8 cellular contexts compared by ENCODE assay signal in the genomic region with DNA sequence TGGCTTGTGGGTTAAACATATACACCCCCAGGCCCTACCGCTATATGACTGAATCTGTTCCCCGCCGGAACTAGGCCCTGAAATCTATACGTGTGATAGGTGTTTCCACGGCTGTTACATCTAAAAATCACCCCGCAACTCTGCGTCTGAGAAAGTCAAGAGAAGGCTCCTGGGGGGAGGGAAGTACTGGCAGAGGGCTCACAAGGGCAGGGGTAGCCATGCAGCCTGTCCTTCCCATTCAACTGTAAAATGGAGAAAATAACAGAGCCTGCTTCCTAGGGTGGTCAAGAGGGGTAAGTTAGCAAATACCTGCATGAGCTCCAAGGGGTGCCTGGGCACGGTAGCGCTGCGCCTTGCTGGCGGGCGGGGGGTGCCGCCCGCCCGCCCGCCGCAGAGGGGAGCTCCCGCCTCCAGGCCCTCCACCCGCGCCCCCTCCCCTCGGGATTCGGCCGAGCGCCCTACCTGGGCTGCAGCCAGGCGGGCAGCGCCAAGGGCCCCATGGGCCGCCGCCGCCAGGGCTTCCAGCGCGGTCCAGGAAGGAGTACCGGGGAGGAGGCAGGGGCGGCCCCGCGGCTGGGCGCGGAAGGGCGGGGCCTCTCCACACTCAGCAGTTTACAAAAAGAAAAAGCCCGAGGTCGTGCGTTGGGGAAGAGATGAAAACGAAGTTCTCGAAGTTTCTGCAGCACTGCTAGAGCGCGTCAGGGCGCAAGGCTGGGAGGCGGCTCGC. TPM values are rescaled to one million over a fixed set of nuclear protein-coding genes. Genes with fewer than 3 reads are reported as not detected.
DNase-seq lines count a peak whose midpoint lies in the region; ATAC-seq and TF ChIP-seq lines count a peak whose summit lies in the region.

A gene with protein sequence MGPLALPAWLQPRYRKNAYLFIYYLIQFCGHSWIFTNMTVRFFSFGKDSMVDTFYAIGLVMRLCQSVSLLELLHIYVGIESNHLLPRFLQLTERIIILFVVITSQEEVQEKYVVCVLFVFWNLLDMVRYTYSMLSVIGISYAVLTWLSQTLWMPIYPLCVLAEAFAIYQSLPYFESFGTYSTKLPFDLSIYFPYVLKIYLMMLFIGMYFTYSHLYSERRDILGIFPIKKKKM (minus strand): TSS at position 550 of the 727 bp plus-strand sequence. CDS start 50 bp downstream, at position 500.

- H3K4me2 ChIP-seq in GM23248 (ENCODE audit: unreplicated experiment) = peak within 1 kb of the TSS; percentile 66

- intact Hi-C loops in stomach (cut with DNase I; ENCODE audit: low total_unique reads) = no loop called here

- in situ Hi-C loops in GM23248 (cut with MboI) = no loop called here

- H3F3A ChIP-seq in GM23248 (ENCODE audit: insufficient read depth) = peaks cover 44% of the 10 kb centered on the region

- H3K9me3 Mint-ChIP-seq in activated T-cell treated with anti-CD3 and anti-CD28 coated beads, Interleukin-2, amount 50 U/mL, for 4 hours = no peaks in the 10 kb centered on the region
- no peaks in the 10 kb centered on the region for H3K9me3 Mint-ChIP-seq in nephron progenitor cell

- no peak for TF ChIP-seq POLR2A in NB4 (IDR thresholded peaks at IDR 0.05; ENCODE audit: extremely low read depth, insufficient read length)
- no peak for TF ChIP-seq POLR2A in stomach (IDR thresholded peaks at IDR 0.05)

- H3K27me3 ChIP-seq in GM23248 (replicated peaks; ENCODE audit: insufficient read depth) (no peaks in the 10 kb centered on the region), stomach (no peaks in the 10 kb centered on the region)

- H3K27me3 Mint-ChIP-seq in activated T-cell treated with anti-CD3 and anti-CD28 coated beads, Interleukin-2, amount 50 U/mL, for 4 hours (ENCODE audit: low read depth) = peaks cover 2% of the 10 kb centered on the region
- H3K27me3 Mint-ChIP-seq in nephron progenitor cell (ENCODE audit: low read depth, poor library complexity) = peaks cover 7% of the 10 kb centered on the region

- H2AFZ ChIP-seq in GM23248 = peak within 1 kb of the TSS; percentile 86

- H3K4me3 Mint-ChIP-seq in activated T-cell treated with anti-CD3 and anti-CD28 coated beads, Interleukin-2, amount 50 U/mL, for 4 hours = peak within 1 kb of the TSS; percentile 76
- peak within 1 kb of the TSS; percentile 68 for H3K4me3 Mint-ChIP-seq in nephron progenitor cell

- DNase-seq in GM12865 (ENCODE audit: low read depth) (peak; percentile 79), GM23248 (peak; percentile 72), NB4 (ENCODE audit: low read depth) (peak; percentile 80), fibroblast of peridontal ligament (ENCODE audit: extremely low read depth) (peak; percentile 47), nephron progenitor cell (peak; percentile 72), stomach (peak; percentile 63), DMS114 treated with DMSO at 0.1 percent for 48 hours (lab: John Stamatoyannopoulos, UW; ENCODE audit: unreplicated experiment) (no peak)
- peak; percentile 44 for DNase-seq in activated T-cell treated with anti-CD3 and anti-CD28 coated beads, Interleukin-2, amount 50 U/mL, for 4 hours

- no peaks in the 10 kb centered on the region for H3K9me3 ChIP-seq in GM23248 (ENCODE audit: low read depth)
- H3K9me3 ChIP-seq in stomach = no peaks in the 10 kb centered on the region

- H3K4me3 ChIP-seq in GM12865 (ENCODE audit: low read depth, low read length) (peak within 1 kb of the TSS; percentile 79), GM23248 (peak within 1 kb of the TSS; percentile 72), NB4 (ENCODE audit: low read depth, low read length) (peak within 1 kb of the TSS; percentile 68), stomach (peak within 1 kb of the TSS; percentile 52 to 66 (median 62))

- H3K27ac ChIP-seq in GM23248 (peak within 1 kb of the TSS; percentile 25), stomach (peak within 1 kb of the TSS; percentile 74 to 90 (median 87))

- H3K4me1 ChIP-seq in GM23248 (ENCODE audit: insufficient read depth) = peaks cover 37% of the 10 kb centered on the region
- H3K4me1 ChIP-seq in stomach = peaks cover 15 to 29% (median 19%) of the 10 kb centered on the region in 4 donors

- TF ChIP-seq EP300 in stomach (IDR thresholded peaks at IDR 0.05) = no peak

- H3K4me1 Mint-ChIP-seq in activated T-cell treated with anti-CD3 and anti-CD28 coated beads, Interleukin-2, amount 50 U/mL, for 4 hours (ENCODE audit: low read depth) = peaks cover 24% of the 10 kb centered on the region
- H3K4me1 Mint-ChIP-seq in nephron progenitor cell = no peaks in the 10 kb centered on the region

- H3K36me3 Mint-ChIP-seq in activated T-cell treated with anti-CD3 and anti-CD28 coated beads, Interleukin-2, amount 50 U/mL, for 4 hours (ENCODE audit: insufficient read depth) = peaks cover 6% of the 10 kb centered on the region
- no peaks in the 10 kb centered on the region for H3K36me3 Mint-ChIP-seq in nephron progenitor cell (ENCODE audit: low read depth)

- no peaks in the 10 kb centered on the region for H3K9me2 ChIP-seq in GM23248 (ENCODE audit: insufficient read depth)

- TF ChIP-seq CTCF in GM12865 (IDR thresholded peaks at IDR 0.05; ENCODE audit: insufficient read depth, low read depth, low read length, missing control alignments) (peak; percentile 0), NB4 (IDR thresholded peaks at IDR 0.05; ENCODE audit: low read depth, low read length) (no peak), nephron progenitor cell (IDR thresholded peaks at IDR 0.05) (no peak), stomach (IDR thresholded peaks at IDR 0.05) (no peak)

- H3K9ac ChIP-seq in GM23248 = peak within 1 kb of the TSS; percentile 67

- peak; percentile 72 to 74 for ATAC-seq in activated T-cell treated with anti-CD3 and anti-CD28 coated beads, Interleukin-2, amount 50 U/mL, for 4 hours

- H4K20me1 ChIP-seq in GM23248 (ENCODE audit: insufficient read depth) = no peaks in the 10 kb centered on the region

- WGBS in GM23248 (ENCODE audit: low coverage in 1 of 2, low lambda C conversion rate in 2 of 2, missing lambda C conversion rate in 2 of 2), 2 experiments = 3 to 5% methylated on average over 38 to 39 of the region's 48 CpGs
- WGBS in stomach, 5 donors = 5 to 8% (median 7%) methylated on average over 29 to 48 of the region's 48 CpGs

- H3K36me3 ChIP-seq in GM23248 (ENCODE audit: low read depth) (no peaks in the 10 kb centered on the region), stomach (peaks cover 0 to 1% (median under 1%) of the 10 kb centered on the region in 4 donors)

- H3K79me2 ChIP-seq in GM23248 (ENCODE audit: insufficient read depth) = no peaks in the 10 kb centered on the region

- H3K27ac Mint-ChIP-seq in nephron progenitor cell = no peak within 1 kb of the TSS

RNA-seq across cellular contexts. Expression of the gene that starts here (rescaled TPM):
- total RNA-seq in GM23248 (2014; rRNA removed; shearing (Covaris generic)) = 4.7 and 7.5 TPM in 2 replicates
- polyA plus RNA-seq in GM23248 (2016; fragmentation: Nextera tagmentation; extraction: Ambion mirVana) = 2.7 and 3.8 TPM in 2 replicates
- 1 to 10 TPM; 1.2 to 1.4 (median 1.2) TPM for total RNA-seq in activated T-cell treated with anti-CD3 and anti-CD28 coated beads, Interleukin-2, amount 50 U/mL, for 4 hours
- total RNA-seq in stomach = 10 to 100 TPM in 2 of 5 donors, 1 to 10 TPM in 2, under 1 TPM in 1; 0.29 to 12.1 (median 5.9) TPM
- polyA plus RNA-seq in stomach = 1 to 10 TPM; 1.6 to 4.1 (median 1.8) TPM
